ENCODE assay signal across 30 cellular contexts in genomic region chr16:31745900-31746299, GRCh38.
"Had no signal": no experiment of that assay in that cellular context is flagged by ENCODE, and none has a peak within 500 bp of the region (broad histone marks: within the 10 kb centered on the region; RNA-seq: fewer than 3 reads in every experiment).

No MANE protein-coding gene starts in this region.

- H3K4me1 ChIP-seq: neural progenitor cell, parathyroid adenoma, psoas muscle, right lobe of liver, spleen, thyroid gland, tibial nerve, upper lobe of left lung, vagina had no signal

- FAIRE-seq: urothelium cell line had no signal

- H3K4me2 ChIP-seq: neural progenitor cell, smooth muscle cell had no signal

- H3K36me3 ChIP-seq: ovary had no signal

- ATAC-seq: natural killer cell; psoas muscle; right cardiac atrium; right lobe of liver; stimulated activated memory B cell treated with anti-CD40 and anti-IgM and Interleukin-4, amounts not matched to agents 10 μg/mL and 1 μg/mL and 100 μg/mL, for 72 hours; stimulated activated naive CD8-positive, alpha-beta T cell treated with anti-CD3 and anti-CD28 coated beads, Interleukin-15, amount 100 ng/mL, for 72 hours; stimulated activated naive CD8-positive, alpha-beta T cell treated with anti-CD3 and anti-CD28 coated beads, Interleukin-15, Interleukin-2, amounts not matched to agents 100 U/mL and 50 U/mL, for 24 hours had no signal

- H3K4me3 Mint-ChIP-seq: natural killer cell; nephron; neural progenitor cell; stimulated activated memory B cell treated with anti-CD40 and anti-IgM and Interleukin-4, amounts not matched to agents 10 μg/mL and 1 μg/mL and 100 μg/mL, for 72 hours; stimulated activated naive CD8-positive, alpha-beta T cell treated with anti-CD3 and anti-CD28 coated beads, Interleukin-15, amount 100 ng/mL, for 72 hours had no signal

- H3K4me3 ChIP-seq: neural progenitor cell, ovary, psoas muscle, right lobe of liver, skin epidermis, smooth muscle cell, spleen, thoracic aorta, thyroid gland, tibial nerve, upper lobe of left lung, vagina had no signal

- H3K9ac ChIP-seq: neural progenitor cell, parathyroid adenoma had no signal

- H3K27me3 ChIP-seq: neural progenitor cell, ovary, right lobe of liver, spleen, thyroid gland, tibial nerve, upper lobe of left lung, vagina had no signal

- H3K27me3 Mint-ChIP-seq: progenitor cell of endocrine pancreas; stimulated activated memory B cell treated with anti-CD40 and anti-IgM and Interleukin-4, amounts not matched to agents 10 μg/mL and 1 μg/mL and 100 μg/mL, for 72 hours; stimulated activated naive CD8-positive, alpha-beta T cell treated with anti-CD3 and anti-CD28 coated beads, Interleukin-15, amount 100 ng/mL, for 72 hours had no signal

- H3K27ac Mint-ChIP-seq: natural killer cell; nephron; neural progenitor cell; stimulated activated memory B cell treated with anti-CD40 and anti-IgM and Interleukin-4, amounts not matched to agents 10 μg/mL and 1 μg/mL and 100 μg/mL, for 72 hours; stimulated activated naive CD8-positive, alpha-beta T cell treated with anti-CD3 and anti-CD28 coated beads, Interleukin-15, amount 100 ng/mL, for 72 hours had no signal

- H2AFZ ChIP-seq: neural progenitor cell, parathyroid adenoma had no signal

- H3K27ac ChIP-seq: neural progenitor cell, ovary, parathyroid adenoma, psoas muscle, right lobe of liver, skin epidermis, spleen, thoracic aorta, thyroid gland, tibial nerve, upper lobe of left lung, vagina had no signal

- DNase-seq: natural killer cell; occipital lobe; ovary; posterior cingulate gyrus; psoas muscle; right cardiac atrium; right lobe of liver; spleen; stimulated activated CD4-positive, alpha-beta T cell treated with anti-CD3 and anti-CD28 coated beads, Interleukin-12 subunit alpha, Interleukin-12 subunit beta, amount 100 ng/mL, for 4 hours; stimulated activated CD4-positive, alpha-beta T cell treated with anti-CD3 and anti-CD28 coated beads, Interleukin-1b, Interleukin-23, amount 100 ng/mL, for 48 hours; stimulated activated CD4-positive, alpha-beta T cell treated with anti-CD3 and anti-CD28 coated beads, Interleukin-4, amount 100 ng/mL, for 1 hour; stimulated activated CD4-positive, alpha-beta T cell treated with anti-CD3 and anti-CD28 coated beads, Interleukin-4, amount 100 ng/mL, for 4 hours; stimulated activated CD8-positive, alpha-beta memory T cell treated with anti-CD3 and anti-CD28 coated beads, Interleukin-4, amount 100 ng/mL, for 48 hours; stimulated activated naive CD4-positive, alpha-beta T cell; stimulated activated naive CD8-positive, alpha-beta T cell treated with anti-CD3 and anti-CD28 coated beads, Interleukin-15, amount 100 ng/mL, for 72 hours; stimulated activated naive CD8-positive, alpha-beta T cell treated with anti-CD3 and anti-CD28 coated beads, Interleukin-15, Interleukin-2, amounts not matched to agents 100 U/mL and 50 U/mL, for 24 hours; thyroid gland; trophoblast cell; upper lobe of left lung had no signal

- H3K4me1 Mint-ChIP-seq: nephron; neural progenitor cell; stimulated activated naive CD8-positive, alpha-beta T cell treated with anti-CD3 and anti-CD28 coated beads, Interleukin-15, amount 100 ng/mL, for 72 hours had no signal
